In genomic region chr7:93461350-93461749, GRCh38 we compare ENCODE assay signal across 12 cellular contexts.
DNase-seq lines count a peak whose midpoint lies in the region; ATAC-seq and TF ChIP-seq lines count a peak whose summit lies in the region.
"Had no signal": no experiment of that assay in that cellular context is flagged by ENCODE, and none has a peak within 500 bp of the region (broad histone marks: within the 10 kb centered on the region; RNA-seq: fewer than 3 reads in every experiment).

No MANE protein-coding gene starts in this region.

- TF ChIP-seq RAD21 in Ishikawa (IDR thresholded peaks at IDR 0.05; ENCODE audit: low read depth), result peak; percentile 52

- no peaks in the 10 kb centered on the region for H3K36me3 ChIP-seq in ascending aorta

- DNase-seq in CD1c-positive myeloid dendritic cell (ENCODE audit: extremely low spot score) (peak; percentile 22), NOMO-1 treated with DMSO at 0.1 percent for 48 hours (lab: John Stamatoyannopoulos, UW; ENCODE audit: unreplicated experiment) (peak; percentile 56), foreskin melanocyte (peak; percentile 42), activated gamma-delta T cell (lab: John Stamatoyannopoulos, UW) (no peak), ascending aorta (ENCODE audit: low spot score in 2 of 2) (no peak), hepatic stellate cell (ENCODE audit: low spot score) (no peak)
- DNase-seq: activated naive CD4-positive, alpha-beta T cell treated with anti-CD3 and anti-CD28 coated beads for 36 hours; hypothalamus; nephron progenitor cell; stimulated activated naive CD8-positive, alpha-beta T cell treated with anti-CD3 and anti-CD28 coated beads, Interleukin-15, amount 100 ng/mL, for 72 hours had no signal

- TF ChIP-seq EP300 in Ishikawa (IDR thresholded peaks at IDR 0.05; ENCODE audit: borderline replicate concordance), result no peak

- no peaks in the 10 kb centered on the region for H3K27me3 ChIP-seq in ascending aorta

- intact Hi-C loops in ascending aorta (cut with DNase I), result no loop called here

- no peak overlapping the region for H3K4me3 ChIP-seq in ascending aorta

- H3K9me3 ChIP-seq in ascending aorta, result no peaks in the 10 kb centered on the region

- TF ChIP-seq CTCF in ascending aorta (IDR thresholded peaks at IDR 0.05), result no peak

- H3K27ac ChIP-seq in ascending aorta, result no peak overlapping the region

- no peaks in the 10 kb centered on the region for H3K4me1 ChIP-seq in ascending aorta

- ATAC-seq in HG03432 (IDR thresholded peaks at IDR 0.05; ENCODE audit: unreplicated experiment), result no peak
- ATAC-seq: stimulated activated naive CD8-positive, alpha-beta T cell treated with anti-CD3 and anti-CD28 coated beads, Interleukin-15, amount 100 ng/mL, for 72 hours had no signal

TF ChIP-seq in Ishikawa, 13 proteins besides CTCF, POLR2A, EP300 and RAD21:
- TF ChIP-seq TAF1 (IDR thresholded peaks at IDR 0.05; ENCODE audit: low read depth) (no peak), ZBTB7A (IDR thresholded peaks at IDR 0.05; ENCODE audit: low read depth) (no peak), CEBPB (IDR thresholded peaks at IDR 0.05) (no peak), TEAD4 (IDR thresholded peaks at IDR 0.05) (no peak), YY1 (IDR thresholded peaks at IDR 0.05; ENCODE audit: low read depth) (no peak), EGR1 (IDR thresholded peaks at IDR 0.05) (no peak), TCF12 (IDR thresholded peaks at IDR 0.05; ENCODE audit: low read depth) (no peak), MAX (IDR thresholded peaks at IDR 0.05) (no peak), FOXM1 (IDR thresholded peaks at IDR 0.05; ENCODE audit: borderline replicate concordance, low read depth) (no peak), CREB1 (IDR thresholded peaks at IDR 0.05; ENCODE audit: low read depth) (no peak), NFIC (IDR thresholded peaks at IDR 0.05) (no peak)
- TF ChIP-seq, protein P1, sequence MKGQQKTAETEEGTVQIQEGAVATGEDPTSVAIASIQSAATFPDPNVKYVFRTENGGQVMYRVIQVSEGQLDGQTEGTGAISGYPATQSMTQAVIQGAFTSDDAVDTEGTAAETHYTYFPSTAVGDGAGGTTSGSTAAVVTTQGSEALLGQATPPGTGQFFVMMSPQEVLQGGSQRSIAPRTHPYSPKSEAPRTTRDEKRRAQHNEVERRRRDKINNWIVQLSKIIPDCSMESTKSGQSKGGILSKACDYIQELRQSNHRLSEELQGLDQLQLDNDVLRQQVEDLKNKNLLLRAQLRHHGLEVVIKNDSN (IDR thresholded peaks at IDR 0.05), result no peak
- TF ChIP-seq, protein P2, sequence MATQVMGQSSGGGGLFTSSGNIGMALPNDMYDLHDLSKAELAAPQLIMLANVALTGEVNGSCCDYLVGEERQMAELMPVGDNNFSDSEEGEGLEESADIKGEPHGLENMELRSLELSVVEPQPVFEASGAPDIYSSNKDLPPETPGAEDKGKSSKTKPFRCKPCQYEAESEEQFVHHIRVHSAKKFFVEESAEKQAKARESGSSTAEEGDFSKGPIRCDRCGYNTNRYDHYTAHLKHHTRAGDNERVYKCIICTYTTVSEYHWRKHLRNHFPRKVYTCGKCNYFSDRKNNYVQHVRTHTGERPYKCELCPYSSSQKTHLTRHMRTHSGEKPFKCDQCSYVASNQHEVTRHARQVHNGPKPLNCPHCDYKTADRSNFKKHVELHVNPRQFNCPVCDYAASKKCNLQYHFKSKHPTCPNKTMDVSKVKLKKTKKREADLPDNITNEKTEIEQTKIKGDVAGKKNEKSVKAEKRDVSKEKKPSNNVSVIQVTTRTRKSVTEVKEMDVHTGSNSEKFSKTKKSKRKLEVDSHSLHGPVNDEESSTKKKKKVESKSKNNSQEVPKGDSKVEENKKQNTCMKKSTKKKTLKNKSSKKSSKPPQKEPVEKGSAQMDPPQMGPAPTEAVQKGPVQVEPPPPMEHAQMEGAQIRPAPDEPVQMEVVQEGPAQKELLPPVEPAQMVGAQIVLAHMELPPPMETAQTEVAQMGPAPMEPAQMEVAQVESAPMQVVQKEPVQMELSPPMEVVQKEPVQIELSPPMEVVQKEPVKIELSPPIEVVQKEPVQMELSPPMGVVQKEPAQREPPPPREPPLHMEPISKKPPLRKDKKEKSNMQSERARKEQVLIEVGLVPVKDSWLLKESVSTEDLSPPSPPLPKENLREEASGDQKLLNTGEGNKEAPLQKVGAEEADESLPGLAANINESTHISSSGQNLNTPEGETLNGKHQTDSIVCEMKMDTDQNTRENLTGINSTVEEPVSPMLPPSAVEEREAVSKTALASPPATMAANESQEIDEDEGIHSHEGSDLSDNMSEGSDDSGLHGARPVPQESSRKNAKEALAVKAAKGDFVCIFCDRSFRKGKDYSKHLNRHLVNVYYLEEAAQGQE (IDR thresholded peaks at IDR 0.05; ENCODE audit: low read depth), result no peak

Comparison
In these comparisons a context has a peak if more than half of its experiments do, and no peak if none do; other contexts are left out.
1. DNase-seq: peak in CD1c-positive myeloid dendritic cell (single experiment), NOMO-1 treated with DMSO at 0.1 percent for 48 hours (single experiment) and foreskin melanocyte (single experiment); none in activated gamma-delta T cell (single experiment), ascending aorta (0 of 2) and hepatic stellate cell (single experiment).